8 cellular contexts compared by ENCODE assay signal in genomic region chr17:44095647-44096496, GRCh38. TPM values are rescaled to one million over a fixed set of nuclear protein-coding genes. Genes with fewer than 3 reads are reported as not detected.
A peak's percentile ranks its signal among the peaks of the same experiment; 100 is the strongest.
DNase-seq lines count a peak whose midpoint lies in the region; ATAC-seq, FAIRE-seq and TF ChIP-seq lines count a peak whose summit lies in the region.

No MANE protein-coding gene starts in this region.

- BruUV-seq in HepG2 (replicated peaks; lab: Mats Ljungman, UMichigan), result TSS peak; percentile 78

- H2AFZ ChIP-seq in MM.1S (ENCODE audit: low read length), result no peak overlapping the region
- H2AFZ ChIP-seq in HepG2 (ENCODE audit: low read length), result no peak overlapping the region

- no peaks in the 10 kb centered on the region for H3K9me2 ChIP-seq in MM.1S (replicated peaks; ENCODE audit: insufficient read depth, low read length)

- H3K4me2 ChIP-seq in MM.1S (ENCODE audit: low read depth, low read length), result peak overlapping the region; percentile 15; the same call in 1 of the 2 replicates
- peak overlapping the region; percentile 87 for H3K4me2 ChIP-seq in HepG2 (ENCODE audit: low read depth, low read length)

- peaks cover 42% of the 10 kb centered on the region for H3K79me2 ChIP-seq in MM.1S (ENCODE audit: low read length)
- peaks cover 13% of the 10 kb centered on the region for H3K79me2 ChIP-seq in HepG2 (ENCODE audit: insufficient read depth, low read length)

- H3F3A ChIP-seq in MM.1S (ENCODE audit: insufficient read depth, low read length), result no peaks in the 10 kb centered on the region

- intact Hi-C loops in HepG2 (cut with micrococcal nuclease; ENCODE audit: unreplicated experiment), result loop anchor here (2.0 kb wide), 1 partner anchor 15 kb away; no protein-coding TSS in a partner anchor

- 0 out of 2 replicates have a peak, but pooled peaks cover 4% of the 10 kb centered on the region for H3K4me1 ChIP-seq in MM.1S (ENCODE audit: low read length)
- H3K4me1 ChIP-seq in duodenal mucosa (ENCODE audit: control insufficient read depth in 1 of 2, insufficient read depth in 2 of 2, low read length in 2 of 2), result peaks cover 20% of the 10 kb centered on the region in 2 donors
- peaks cover 47% of the 10 kb centered on the region for H3K4me1 ChIP-seq in HepG2 (ENCODE audit: insufficient read depth, low read length)

- H3K9me3 ChIP-seq in MM.1S (replicated peaks; ENCODE audit: insufficient read depth, low read length) (no peaks in the 10 kb centered on the region), duodenal mucosa (ENCODE audit: control insufficient read depth in 1 of 2, low read length in 2 of 2) (no peaks in the 10 kb centered on the region), HepG2 (ENCODE audit: low read length) (no peaks in the 10 kb centered on the region)

- CTCF ChIA-PET in HepG2 (lab: Yijun Ruan, JAX; ENCODE audit: low intra/inter-chr PET ratio, low total read pairs), result interaction anchor here (1.0 to 2.4 kb wide), 3 partner anchors 12 to 20 kb away, joined by 3 to 17 read pairs (median 3); no protein-coding TSS in a partner anchor

- no peak; a peak in 1 of 4 replicates for TF ChIP-seq EP300 in HepG2 (IDR thresholded peaks at IDR 0.05; ENCODE audit: low read depth in 2 of 2, low read length in 2 of 2)
- TF ChIP-seq EP300 in HepG2 (CRISPR knock-in tag; IDR thresholded peaks at IDR 0.05; ENCODE audit: borderline replicate concordance), result no peak; the same call in 1 of the 2 replicates

- no peak overlapping the region for H3K4me3 ChIP-seq in MM.1S (ENCODE audit: low read length)
- peak overlapping the region; percentile 34 to 50 for H3K4me3 ChIP-seq in duodenal mucosa (ENCODE audit: low read depth in 1 of 2, low read length in 2 of 2)
- H3K4me3 ChIP-seq in HepG2 (replicated peaks in 1 of 3; ENCODE audit: insufficient read depth in 1 of 3, low read depth in 2 of 3, low read length in 3 of 3), result peak overlapping the region; percentile 28 to 68 (median 31); a peak in 5 of 6 replicates

- H3K36me3 ChIP-seq in MM.1S (replicated peaks; ENCODE audit: insufficient read depth, low read length), result no peaks in the 10 kb centered on the region; the same call in 1 of the 2 replicates
- peaks cover 5 to 25% of the 10 kb centered on the region in 2 donors for H3K36me3 ChIP-seq in duodenal mucosa (ENCODE audit: control insufficient read depth in 1 of 2, insufficient read depth in 2 of 2, low read length in 2 of 2)
- peaks cover 15 to 25% of the 10 kb centered on the region in 2 experiments for H3K36me3 ChIP-seq in HepG2 (replicated peaks in 1 of 2; ENCODE audit: control insufficient read depth in 1 of 2, insufficient read depth in 2 of 2, low read length in 2 of 2)

- ATAC-seq in HepG2, result peak; percentile 92
- ATAC-seq in GM21619 (IDR thresholded peaks at IDR 0.05; ENCODE audit: unreplicated experiment), result no peak
- no peak for ATAC-seq in GM21381 (IDR thresholded peaks at IDR 0.05; ENCODE audit: unreplicated experiment)

- H3K27ac ChIP-seq in MM.1S (ENCODE audit: low read length) (peak overlapping the region; percentile 13; the same call in 1 of the 2 replicates), duodenal mucosa (ENCODE audit: low read depth, low read length) (peak overlapping the region; percentile 82), HepG2 (ENCODE audit: extremely low read length, insufficient read depth, low read length) (peak overlapping the region; percentile 94), substantia nigra (ENCODE audit: low read depth, low read length, poor library complexity, severe bottlenecking) (peak overlapping the region; percentile 63)

- DNase-seq in EH (ENCODE audit: low read depth) (peak; percentile 98), MM.1S (no peak), SHP77 treated with DMSO at 0.1 percent for 48 hours (lab: John Stamatoyannopoulos, UW) (peak; percentile 82), HepG2 (ENCODE audit: low spot score) (peak; percentile 94), substantia nigra (lab: John Stamatoyannopoulos, UW) (peak in 34 of 49 donors; percentile 29 to 74 (median 47))

- POLR2A ChIA-PET in HepG2 (lab: Yijun Ruan, JAX), result interaction anchor here (0.7 to 3.1 kb wide), 9 partner anchors 9 to 91 kb away, joined by 4 to 23 read pairs (median 7); partner anchors contain the start of genes G6PC3, HDAC5, LSM12 and TMUB2

- WGBS in HepG2 (ENCODE audit: low lambda C conversion rate), result 14% methylated on average over 11 of the region's 12 CpGs

- in situ Hi-C loops in HepG2 (cut with HindIII; ENCODE audit: extremely low pct_ligation_motif_present, low pct_unique_long_range_greater_than_20kb), result no loop called here

- no peak for TF ChIP-seq CTCF in MM.1S (IDR thresholded peaks at IDR 0.05; ENCODE audit: low read length)
- peak; percentile 81 for TF ChIP-seq CTCF in HepG2 (CRISPR knock-in tag; IDR thresholded peaks at IDR 0.05)

- TF ChIP-seq POLR2A in HepG2 (IDR thresholded peaks at IDR 0.05; ENCODE audit: insufficient read depth in 1 of 2, low read depth in 2 of 2, low read length in 2 of 2), result peak; percentile 74 to 89

- peak; percentile 85 for TF ChIP-seq RAD21 in HepG2 (CRISPR knock-in tag; IDR thresholded peaks at IDR 0.05)

- H4K20me1 ChIP-seq in MM.1S (ENCODE audit: insufficient read depth, low read length), result no peaks in the 10 kb centered on the region
- peaks cover 7% of the 10 kb centered on the region; the same call in 1 of the 2 replicates for H4K20me1 ChIP-seq in HepG2 (ENCODE audit: insufficient read depth, low read length)

- no peaks in the 10 kb centered on the region for H3K27me3 ChIP-seq in MM.1S (replicated peaks; ENCODE audit: insufficient read depth, low read length)
- H3K27me3 ChIP-seq in duodenal mucosa (ENCODE audit: control insufficient read depth in 1 of 2, insufficient read depth in 2 of 2, low read length in 2 of 2), result no peaks in the 10 kb centered on the region
- H3K27me3 ChIP-seq in HepG2 (ENCODE audit: control insufficient read depth in 1 of 2, insufficient read depth in 2 of 2, low read length in 2 of 2), result no peaks in the 10 kb centered on the region

- H3K9ac ChIP-seq in MM.1S (ENCODE audit: low read length) (no peak overlapping the region), duodenal mucosa (ENCODE audit: low read depth in 1 of 2, low read length in 2 of 2) (peak overlapping the region in 1 of 2 donors; percentile 52), HepG2 (ENCODE audit: insufficient read depth, low read depth, low read length) (peak overlapping the region; percentile 80)

- FAIRE-seq in HepG2 (lab: Jason Lieb, UNC), result peak; percentile 99

RNA-seq across cellular contexts. Expression of gene G6PC3, which starts 25.3 kb away (rescaled TPM):
- total RNA-seq in HepG2 (2016; rRNA removed; fragmentation: Illumina TruSeq; extraction: Trizol), result 18.8 and 38.5 TPM in 2 replicates
- total RNA-seq in HepG2 (2016; cell fraction: cytosol; rRNA removed; fragmentation: Illumina TruSeq; extraction: Trizol; ENCODE audit: low read depth), result 8.6 and 14.9 TPM in 2 replicates
- 17.5 and 37.8 TPM in 2 replicates for total RNA-seq in HepG2 (2016; cell fraction: insoluble cytoplasmic fraction; rRNA removed; fragmentation: Illumina TruSeq; extraction: Trizol)
- 16.0 and 22.0 TPM in 2 replicates for total RNA-seq in HepG2 (2016; cell fraction: membrane; rRNA removed; fragmentation: Illumina TruSeq; extraction: Trizol)
- 40.7 and 44.5 TPM in 2 replicates for total RNA-seq in HepG2 (2016; cell fraction: nucleus; rRNA removed; fragmentation: Illumina TruSeq; extraction: Trizol)
- 75.8 and 76.1 TPM in 2 replicates for polyA plus RNA-seq in HepG2 (2011; rRNA removed)
- 79.2 and 116 TPM in 2 replicates for polyA plus RNA-seq in HepG2 (2011; cell fraction: cytosol; rRNA removed)
- polyA plus RNA-seq in HepG2 (2011; cell fraction: nucleus; rRNA removed), result 46.2 and 49.1 TPM in 2 replicates
- polyA plus RNA-seq in HepG2 (2012), result 40.3 and 62.7 TPM in 2 replicates
- 24.5 and 33.4 TPM in 2 replicates for polyA plus RNA-seq in HepG2 (2016; cell fraction: cytosol; fragmentation: Illumina TruSeq; extraction: Trizol; ENCODE audit: low read depth)
- polyA plus RNA-seq in HepG2 (2016; cell fraction: insoluble cytoplasmic fraction; fragmentation: Illumina TruSeq; extraction: Trizol; ENCODE audit: low read depth), result 41.7 and 46.0 TPM in 2 replicates
- 39.8 and 42.2 TPM in 2 replicates for polyA plus RNA-seq in HepG2 (2016; cell fraction: membrane; fragmentation: Illumina TruSeq; extraction: Trizol; ENCODE audit: low read depth)
- polyA plus RNA-seq in HepG2 (2016; cell fraction: nucleus; fragmentation: Illumina TruSeq; extraction: Trizol; ENCODE audit: insufficient read depth, low read depth), result 126 and 134 TPM in 2 replicates
- 232 and 267 TPM in 2 replicates for polyA minus RNA-seq in HepG2 (2011; rRNA and poly(A)+ RNA removed; ENCODE audit: low replicate concordance)
- 41.8 and 52.8 TPM in 2 replicates for polyA minus RNA-seq in HepG2 (2011; cell fraction: cytosol; rRNA and poly(A)+ RNA removed)
- polyA minus RNA-seq in HepG2 (2011; cell fraction: nucleus; rRNA and poly(A)+ RNA removed), result 25.0 and 33.2 TPM in 2 replicates

RNA-seq across cellular contexts. Expression of gene HDAC5, which starts 27.6 kb away (rescaled TPM):
- 34.0 and 46.4 TPM in 2 replicates for total RNA-seq in HepG2 (2016; rRNA removed; fragmentation: Illumina TruSeq; extraction: Trizol)
- 9.5 and 10.8 TPM in 2 replicates for total RNA-seq in HepG2 (2016; cell fraction: cytosol; rRNA removed; fragmentation: Illumina TruSeq; extraction: Trizol; ENCODE audit: low read depth)
- 32.6 and 44.0 TPM in 2 replicates for total RNA-seq in HepG2 (2016; cell fraction: insoluble cytoplasmic fraction; rRNA removed; fragmentation: Illumina TruSeq; extraction: Trizol)
- total RNA-seq in HepG2 (2016; cell fraction: membrane; rRNA removed; fragmentation: Illumina TruSeq; extraction: Trizol), result 18.6 and 21.1 TPM in 2 replicates
- total RNA-seq in HepG2 (2016; cell fraction: nucleus; rRNA removed; fragmentation: Illumina TruSeq; extraction: Trizol), result 37.8 and 39.5 TPM in 2 replicates
- polyA plus RNA-seq in HepG2 (2011; rRNA removed), result 85.4 and 140 TPM in 2 replicates
- polyA plus RNA-seq in HepG2 (2011; cell fraction: cytosol; rRNA removed), result 66.8 and 91.0 TPM in 2 replicates
- 179 and 189 TPM in 2 replicates for polyA plus RNA-seq in HepG2 (2011; cell fraction: nucleus; rRNA removed)
- polyA plus RNA-seq in HepG2 (2012), result 88.1 and 102 TPM in 2 replicates
- 3.3 and 3.4 TPM in 2 replicates for polyA plus RNA-seq in HepG2 (2016; cell fraction: cytosol; fragmentation: Illumina TruSeq; extraction: Trizol; ENCODE audit: low read depth)
- 24.1 and 29.9 TPM in 2 replicates for polyA plus RNA-seq in HepG2 (2016; cell fraction: insoluble cytoplasmic fraction; fragmentation: Illumina TruSeq; extraction: Trizol; ENCODE audit: low read depth)
- 9.7 and 10.3 TPM in 2 replicates for polyA plus RNA-seq in HepG2 (2016; cell fraction: membrane; fragmentation: Illumina TruSeq; extraction: Trizol; ENCODE audit: low read depth)
- 56.7 and 66.5 TPM in 2 replicates for polyA plus RNA-seq in HepG2 (2016; cell fraction: nucleus; fragmentation: Illumina TruSeq; extraction: Trizol; ENCODE audit: insufficient read depth, low read depth)
- 59.4 and 315 TPM in 2 replicates for polyA minus RNA-seq in HepG2 (2011; rRNA and poly(A)+ RNA removed; ENCODE audit: low replicate concordance)
- 82.1 and 94.7 TPM in 2 replicates for polyA minus RNA-seq in HepG2 (2011; cell fraction: cytosol; rRNA and poly(A)+ RNA removed)
- 68.9 and 78.6 TPM in 2 replicates for polyA minus RNA-seq in HepG2 (2011; cell fraction: nucleus; rRNA and poly(A)+ RNA removed)

RNA-seq across cellular contexts. Expression of gene LSM12, which starts 29.4 kb away (rescaled TPM):
- 52.8 and 58.4 TPM in 2 replicates for total RNA-seq in HepG2 (2016; rRNA removed; fragmentation: Illumina TruSeq; extraction: Trizol)
- 33.1 and 35.6 TPM in 2 replicates for total RNA-seq in HepG2 (2016; cell fraction: cytosol; rRNA removed; fragmentation: Illumina TruSeq; extraction: Trizol; ENCODE audit: low read depth)
- 54.1 and 58.0 TPM in 2 replicates for total RNA-seq in HepG2 (2016; cell fraction: insoluble cytoplasmic fraction; rRNA removed; fragmentation: Illumina TruSeq; extraction: Trizol)
- total RNA-seq in HepG2 (2016; cell fraction: membrane; rRNA removed; fragmentation: Illumina TruSeq; extraction: Trizol), result 83.5 and 84.1 TPM in 2 replicates
- 32.8 and 34.5 TPM in 2 replicates for total RNA-seq in HepG2 (2016; cell fraction: nucleus; rRNA removed; fragmentation: Illumina TruSeq; extraction: Trizol)
- 43.3 and 55.7 TPM in 2 replicates for polyA plus RNA-seq in HepG2 (2011; rRNA removed)
- 39.5 and 49.1 TPM in 2 replicates for polyA plus RNA-seq in HepG2 (2011; cell fraction: cytosol; rRNA removed)
- polyA plus RNA-seq in HepG2 (2011; cell fraction: nucleus; rRNA removed), result 23.0 and 23.8 TPM in 2 replicates
- polyA plus RNA-seq in HepG2 (2012), result 41.3 and 43.4 TPM in 2 replicates
- polyA plus RNA-seq in HepG2 (2016; cell fraction: cytosol; fragmentation: Illumina TruSeq; extraction: Trizol; ENCODE audit: low read depth), result 42.1 and 49.1 TPM in 2 replicates
- 92.1 and 94.1 TPM in 2 replicates for polyA plus RNA-seq in HepG2 (2016; cell fraction: insoluble cytoplasmic fraction; fragmentation: Illumina TruSeq; extraction: Trizol; ENCODE audit: low read depth)
- 93.0 and 95.9 TPM in 2 replicates for polyA plus RNA-seq in HepG2 (2016; cell fraction: membrane; fragmentation: Illumina TruSeq; extraction: Trizol; ENCODE audit: low read depth)
- polyA plus RNA-seq in HepG2 (2016; cell fraction: nucleus; fragmentation: Illumina TruSeq; extraction: Trizol; ENCODE audit: insufficient read depth, low read depth), result 65.1 and 74.2 TPM in 2 replicates
- 62.0 and 88.5 TPM in 2 replicates for polyA minus RNA-seq in HepG2 (2011; rRNA and poly(A)+ RNA removed; ENCODE audit: low replicate concordance)
- 34.6 and 39.9 TPM in 2 replicates for polyA minus RNA-seq in HepG2 (2011; cell fraction: cytosol; rRNA and poly(A)+ RNA removed)
- 40.4 and 42.5 TPM in 2 replicates for polyA minus RNA-seq in HepG2 (2011; cell fraction: nucleus; rRNA and poly(A)+ RNA removed)

RNA-seq across cellular contexts. Expression of gene HROB, which starts 45.9 kb away (rescaled TPM):
- 6.7 and 7.1 TPM in 2 replicates for total RNA-seq in HepG2 (2016; rRNA removed; fragmentation: Illumina TruSeq; extraction: Trizol)
- total RNA-seq in HepG2 (2016; cell fraction: cytosol; rRNA removed; fragmentation: Illumina TruSeq; extraction: Trizol; ENCODE audit: low read depth), result 5.6 and 7.4 TPM in 2 replicates
- 5.5 and 5.6 TPM in 2 replicates for total RNA-seq in HepG2 (2016; cell fraction: insoluble cytoplasmic fraction; rRNA removed; fragmentation: Illumina TruSeq; extraction: Trizol)
- total RNA-seq in HepG2 (2016; cell fraction: membrane; rRNA removed; fragmentation: Illumina TruSeq; extraction: Trizol), result 5.5 and 5.6 TPM in 2 replicates
- total RNA-seq in HepG2 (2016; cell fraction: nucleus; rRNA removed; fragmentation: Illumina TruSeq; extraction: Trizol), result 5.1 and 5.5 TPM in 2 replicates
- 5.0 and 6.1 TPM in 2 replicates for polyA plus RNA-seq in HepG2 (2011; rRNA removed)
- polyA plus RNA-seq in HepG2 (2011; cell fraction: cytosol; rRNA removed), result 3.3 and 4.0 TPM in 2 replicates
- polyA plus RNA-seq in HepG2 (2011; cell fraction: nucleus; rRNA removed), result 7.3 and 8.7 TPM in 2 replicates
- polyA plus RNA-seq in HepG2 (2012), result 2.5 and 4.8 TPM in 2 replicates
- 1.4 and 1.5 TPM in 2 replicates for polyA plus RNA-seq in HepG2 (2016; cell fraction: cytosol; fragmentation: Illumina TruSeq; extraction: Trizol; ENCODE audit: low read depth)
- 6.2 and 7.5 TPM in 2 replicates for polyA plus RNA-seq in HepG2 (2016; cell fraction: insoluble cytoplasmic fraction; fragmentation: Illumina TruSeq; extraction: Trizol; ENCODE audit: low read depth)
- 2.2 and 3.0 TPM in 2 replicates for polyA plus RNA-seq in HepG2 (2016; cell fraction: membrane; fragmentation: Illumina TruSeq; extraction: Trizol; ENCODE audit: low read depth)
- polyA plus RNA-seq in HepG2 (2016; cell fraction: nucleus; fragmentation: Illumina TruSeq; extraction: Trizol; ENCODE audit: insufficient read depth, low read depth), result 14.2 and 16.9 TPM in 2 replicates
- polyA minus RNA-seq in HepG2 (2011; rRNA and poly(A)+ RNA removed; ENCODE audit: low replicate concordance), result 11.6 and 25.6 TPM in 2 replicates
- polyA minus RNA-seq in HepG2 (2011; cell fraction: cytosol; rRNA and poly(A)+ RNA removed), result 2.7 and 4.6 TPM in 2 replicates
- polyA minus RNA-seq in HepG2 (2011; cell fraction: nucleus; rRNA and poly(A)+ RNA removed), result 3.9 and 4.5 TPM in 2 replicates

Comparison
In these comparisons a context has a peak if more than half of its experiments do, and no peak if none do; other contexts are left out.
1. H3K27ac ChIP-seq: peak in every context shown above with its lines; median percentile 94 in HepG2; 82 in duodenal mucosa; 63 in substantia nigra; 13 in MM.1S.